Comparison of ENCODE assay signal across 33 cellular contexts in genomic region chr10:57300718-57301117, GRCh38.
"Had no signal": no experiment of that assay in that cellular context is flagged by ENCODE, and none has a peak within 500 bp of the region (broad histone marks: within the 10 kb centered on the region; RNA-seq: fewer than 3 reads in every experiment).

No MANE protein-coding gene starts in this region.

- H3K4me1 ChIP-seq: ascending aorta, gastrocnemius medialis, heart left ventricle had no signal

- H3K4me1 Mint-ChIP-seq: activated B cell treated with CpG ODN at 0.5 μM for 24 hours; activated naive CD4-positive, alpha-beta T cell treated with anti-CD3 and anti-CD28 coated beads, Interleukin-2, amount 10 ng/mL, durations not matched to agents 7 days and 5 days; activated naive CD8-positive, alpha-beta T cell treated with anti-CD3 and anti-CD28 coated beads, Interleukin-2, amount 10 ng/mL, durations not matched to agents 7 days and 5 days; brain; central memory CD8-positive, alpha-beta T cell; endodermal cell; T-cell had no signal

- H3K9me3 ChIP-seq: ascending aorta, gastrocnemius medialis, heart left ventricle had no signal

- H3K9me3 Mint-ChIP-seq: activated B cell treated with CpG ODN at 0.5 μM for 24 hours; dendritic cell treated with granulocyte-macrophage colony-stimulating factor and Interleukin-4, amounts not matched to agents 40 ng/mL and 50 ng/mL, for 4 days; endodermal cell; T-helper 1 cell treated with Interleukin-12 subunit alpha and Interleukin-12 subunit beta and Interleukin-4 antibody, amounts not matched to agents 30 μg/mL and 1 μg/mL, for 36 hours had no signal

- H3K36me3 ChIP-seq: ascending aorta, gastrocnemius medialis, heart left ventricle, WERI-Rb-1 had no signal

- H3K27ac Mint-ChIP-seq: activated B cell treated with CpG ODN at 0.5 μM for 24 hours; activated CD8-positive, alpha-beta T cell treated with anti-CD3 and anti-CD28 coated beads, Interleukin-2, amount 10 ng/mL, durations not matched to agents 7 days and 5 days; activated naive CD4-positive, alpha-beta T cell treated with anti-CD3 and anti-CD28 coated beads, Interleukin-2, amount 10 ng/mL, durations not matched to agents 7 days and 5 days; activated naive CD4-positive, alpha-beta T cell treated with anti-CD3 and anti-CD28 coated beads, Interleukin-2, amount 50 U/mL, for 72 hours; activated naive CD8-positive, alpha-beta T cell treated with anti-CD3 and anti-CD28 coated beads, Interleukin-2, amount 10 ng/mL, durations not matched to agents 7 days and 5 days; activated T-cell treated with anti-CD3 and anti-CD28 coated beads, Interleukin-2, amount 50 U/mL, for 24 hours; activated T-cell treated with anti-CD3 and anti-CD28 coated beads, Interleukin-2, amount 50 U/mL, for 72 hours; brain; dendritic cell treated with granulocyte-macrophage colony-stimulating factor and Interleukin-4, amounts not matched to agents 40 ng/mL and 50 ng/mL, for 4 days; endodermal cell; T-cell; T-helper 1 cell treated with Interleukin-12 subunit alpha and Interleukin-12 subunit beta and Interleukin-4 antibody, amounts not matched to agents 30 μg/mL and 1 μg/mL, for 36 hours had no signal

- DNase-seq: activated B cell treated with CpG ODN at 0.5 μM for 24 hours; activated CD4-positive, alpha-beta T cell treated with anti-CD3 and anti-CD28 coated beads for 48 hours; activated CD4-positive, alpha-beta T cell treated with anti-CD3 and anti-CD28 coated beads, Interleukin-2, amount 50 U/mL, for 1 hour; activated CD4-positive, alpha-beta T cell treated with anti-CD3 and anti-CD28 coated beads, Interleukin-2, amount 50 U/mL, for 48 hours; activated CD8-positive, alpha-beta memory T cell treated with anti-CD3 and anti-CD28 coated beads, Interleukin-2, amount 50 U/mL, for 48 hours; activated CD8-positive, alpha-beta T cell treated with anti-CD3 and anti-CD28 coated beads, Interleukin-2, amount 10 ng/mL, durations not matched to agents 7 days and 5 days; activated gamma-delta T cell; activated naive CD4-positive, alpha-beta T cell; activated naive CD4-positive, alpha-beta T cell treated with anti-CD3 and anti-CD28 coated beads, Interleukin-2, amount 10 ng/mL, durations not matched to agents 7 days and 5 days; activated naive CD8-positive, alpha-beta T cell treated with anti-CD3 and anti-CD28 coated beads, Interleukin-2, amount 10 ng/mL, durations not matched to agents 7 days and 5 days; activated T-cell treated with anti-CD3 and anti-CD28 coated beads for 4 hours; activated T-cell treated with anti-CD3 and anti-CD28 coated beads, Interleukin-2, amount 50 U/mL, for 24 hours; activated T-cell treated with anti-CD3 and anti-CD28 coated beads, Interleukin-2, amount 50 U/mL, for 72 hours; dorsolateral prefrontal cortex; effector memory CD4-positive, alpha-beta T cell; endodermal cell; foreskin fibroblast; gastrocnemius medialis; glutamatergic neuron; T-cell; T1000; WERI-Rb-1 had no signal

- FAIRE-seq: bronchial epithelial cell had no signal

- H3K27ac ChIP-seq: ascending aorta, coronary artery, dorsolateral prefrontal cortex, gastrocnemius medialis, heart left ventricle, WERI-Rb-1 had no signal

- H3K27me3 ChIP-seq: ascending aorta, dorsolateral prefrontal cortex, gastrocnemius medialis, heart left ventricle had no signal

- H3K27me3 Mint-ChIP-seq: activated B cell treated with CpG ODN at 0.5 μM for 24 hours; activated naive CD4-positive, alpha-beta T cell treated with anti-CD3 and anti-CD28 coated beads, Interleukin-2, amount 10 ng/mL, durations not matched to agents 7 days and 5 days; activated naive CD8-positive, alpha-beta T cell treated with anti-CD3 and anti-CD28 coated beads, Interleukin-2, amount 10 ng/mL, durations not matched to agents 7 days and 5 days; activated T-cell treated with anti-CD3 and anti-CD28 coated beads, Interleukin-2, amount 50 U/mL, for 24 hours; central memory CD8-positive, alpha-beta T cell; dendritic cell treated with granulocyte-macrophage colony-stimulating factor and Interleukin-4, amounts not matched to agents 40 ng/mL and 50 ng/mL, for 4 days; T-cell had no signal

- H3K4me3 ChIP-seq: ascending aorta, coronary artery, dorsolateral prefrontal cortex, gastrocnemius medialis, heart left ventricle had no signal

- ATAC-seq: activated CD4-positive, CD25-positive, alpha-beta regulatory T cell treated with anti-CD3 and anti-CD28 coated beads, Interleukin-2, amount 50 U/mL, for 24 hours; activated CD8-positive, alpha-beta T cell treated with anti-CD3 and anti-CD28 coated beads, Interleukin-2, amount 10 ng/mL, durations not matched to agents 7 days and 5 days; activated naive CD4-positive, alpha-beta T cell treated with anti-CD3 and anti-CD28 coated beads, Interleukin-2, amount 50 U/mL, for 72 hours; activated T-cell treated with anti-CD3 and anti-CD28 coated beads, Interleukin-2, amount 50 U/mL, for 72 hours; esophagus mucosa; gastrocnemius medialis; heart left ventricle; T-cell had no signal

- H3K36me3 Mint-ChIP-seq: activated naive CD4-positive, alpha-beta T cell treated with anti-CD3 and anti-CD28 coated beads, Interleukin-2, amount 10 ng/mL, durations not matched to agents 7 days and 5 days; activated naive CD4-positive, alpha-beta T cell treated with anti-CD3 and anti-CD28 coated beads, Interleukin-2, amount 50 U/mL, for 72 hours; activated naive CD8-positive, alpha-beta T cell treated with anti-CD3 and anti-CD28 coated beads, Interleukin-2, amount 10 ng/mL, durations not matched to agents 7 days and 5 days; brain; T-cell had no signal

- H3K4me3 Mint-ChIP-seq: activated B cell treated with CpG ODN at 0.5 μM for 24 hours; activated CD8-positive, alpha-beta T cell treated with anti-CD3 and anti-CD28 coated beads, Interleukin-2, amount 10 ng/mL, durations not matched to agents 7 days and 5 days; activated naive CD4-positive, alpha-beta T cell treated with anti-CD3 and anti-CD28 coated beads, Interleukin-2, amount 10 ng/mL, durations not matched to agents 7 days and 5 days; activated naive CD8-positive, alpha-beta T cell treated with anti-CD3 and anti-CD28 coated beads, Interleukin-2, amount 10 ng/mL, durations not matched to agents 7 days and 5 days; activated T-cell treated with anti-CD3 and anti-CD28 coated beads, Interleukin-2, amount 50 U/mL, for 24 hours; activated T-cell treated with anti-CD3 and anti-CD28 coated beads, Interleukin-2, amount 50 U/mL, for 72 hours; brain; central memory CD8-positive, alpha-beta T cell; dendritic cell treated with granulocyte-macrophage colony-stimulating factor and Interleukin-4, amounts not matched to agents 40 ng/mL and 50 ng/mL, for 4 days; endodermal cell; T-cell; T-helper 1 cell treated with Interleukin-12 subunit alpha and Interleukin-12 subunit beta and Interleukin-4 antibody, amounts not matched to agents 30 μg/mL and 1 μg/mL, for 36 hours had no signal
